ENCODE assay signal across 1 cellular context in the genomic region with DNA sequence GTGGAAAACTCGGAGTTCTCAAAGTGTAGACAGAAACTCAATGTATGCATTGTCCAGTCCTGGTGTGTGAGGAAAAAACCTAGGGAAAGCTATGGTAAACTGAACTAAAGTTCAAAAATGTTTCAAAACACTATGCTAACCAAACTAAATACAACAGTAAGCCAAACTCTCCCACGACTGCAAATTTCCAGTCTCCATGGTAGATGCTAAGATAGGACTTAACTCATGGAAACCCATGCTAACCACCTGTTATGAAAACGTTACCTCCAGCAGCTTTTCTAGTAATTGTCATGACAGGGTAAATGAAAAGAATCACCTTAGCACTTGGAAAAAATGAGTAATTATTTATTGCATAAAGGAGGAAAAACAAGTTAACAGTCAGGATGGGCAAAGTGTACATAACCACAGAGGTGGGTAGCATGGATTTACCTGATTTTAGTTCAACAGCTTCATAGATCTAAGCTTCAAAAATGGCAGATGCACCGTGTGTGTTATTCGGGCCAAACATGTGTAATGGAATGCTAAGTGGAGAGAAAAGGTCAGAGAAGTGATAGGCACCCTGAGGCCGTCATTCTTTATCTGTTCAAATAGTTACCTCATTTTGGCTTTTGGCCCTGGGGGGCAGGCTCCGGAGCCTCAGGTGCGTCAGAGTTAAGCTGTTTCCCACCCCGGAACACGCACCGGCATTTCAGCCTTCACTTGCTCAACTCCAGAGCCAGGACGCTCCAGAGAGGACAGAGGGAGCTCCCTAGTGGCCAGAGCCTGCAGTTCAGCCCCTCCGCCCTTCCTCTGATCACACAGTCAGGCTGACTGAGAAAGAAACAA.
TF ChIP-seq lines count a peak whose summit lies in the region.

No MANE protein-coding gene starts in this region.

TF ChIP-seq in HepG2, 621 proteins besides CTCF, POLR2A, EP300 and RAD21 (continued from another document and continues in another):
- TF ChIP-seq KAT2B (IDR thresholded peaks at IDR 0.05; ENCODE audit: borderline replicate concordance, low read depth, low read length) = no peak
- peak; percentile 58 for TF ChIP-seq NR2C2 (CRISPR knock-in tag; IDR thresholded peaks at IDR 0.05; ENCODE audit: borderline replicate concordance)
- TF ChIP-seq, protein P1, sequence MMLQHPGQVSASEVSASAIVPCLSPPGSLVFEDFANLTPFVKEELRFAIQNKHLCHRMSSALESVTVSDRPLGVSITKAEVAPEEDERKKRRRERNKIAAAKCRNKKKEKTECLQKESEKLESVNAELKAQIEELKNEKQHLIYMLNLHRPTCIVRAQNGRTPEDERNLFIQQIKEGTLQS (CRISPR knock-in tag; IDR thresholded peaks at IDR 0.05) = no peak
- TF ChIP-seq, protein P2, sequence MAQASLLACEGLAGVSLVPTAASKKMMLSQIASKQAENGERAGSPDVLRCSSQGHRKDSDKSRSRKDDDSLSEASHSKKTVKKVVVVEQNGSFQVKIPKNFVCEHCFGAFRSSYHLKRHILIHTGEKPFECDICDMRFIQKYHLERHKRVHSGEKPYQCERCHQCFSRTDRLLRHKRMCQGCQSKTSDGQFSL (CRISPR knock-in tag; IDR thresholded peaks at IDR 0.05) = no peak
- peak; percentile 49; the same call in 1 of the 2 replicates for TF ChIP-seq ZNF678 (CRISPR knock-in tag; IDR thresholded peaks at IDR 0.05)
- TF ChIP-seq ZFP37 (CRISPR knock-in tag; IDR thresholded peaks at IDR 0.05; ENCODE audit: borderline replicate concordance) = no peak
- TF ChIP-seq SYNCRIP (IDR thresholded peaks at IDR 0.05; ENCODE audit: insufficient read depth, low read depth, low read length) = no peak
- TF ChIP-seq SALL1 (CRISPR knock-in tag; IDR thresholded peaks at IDR 0.05) = peak; percentile 97
- no peak for TF ChIP-seq ZNF670 (CRISPR knock-in tag; IDR thresholded peaks at IDR 0.05; ENCODE audit: borderline replicate concordance)
- TF ChIP-seq, protein P3, sequence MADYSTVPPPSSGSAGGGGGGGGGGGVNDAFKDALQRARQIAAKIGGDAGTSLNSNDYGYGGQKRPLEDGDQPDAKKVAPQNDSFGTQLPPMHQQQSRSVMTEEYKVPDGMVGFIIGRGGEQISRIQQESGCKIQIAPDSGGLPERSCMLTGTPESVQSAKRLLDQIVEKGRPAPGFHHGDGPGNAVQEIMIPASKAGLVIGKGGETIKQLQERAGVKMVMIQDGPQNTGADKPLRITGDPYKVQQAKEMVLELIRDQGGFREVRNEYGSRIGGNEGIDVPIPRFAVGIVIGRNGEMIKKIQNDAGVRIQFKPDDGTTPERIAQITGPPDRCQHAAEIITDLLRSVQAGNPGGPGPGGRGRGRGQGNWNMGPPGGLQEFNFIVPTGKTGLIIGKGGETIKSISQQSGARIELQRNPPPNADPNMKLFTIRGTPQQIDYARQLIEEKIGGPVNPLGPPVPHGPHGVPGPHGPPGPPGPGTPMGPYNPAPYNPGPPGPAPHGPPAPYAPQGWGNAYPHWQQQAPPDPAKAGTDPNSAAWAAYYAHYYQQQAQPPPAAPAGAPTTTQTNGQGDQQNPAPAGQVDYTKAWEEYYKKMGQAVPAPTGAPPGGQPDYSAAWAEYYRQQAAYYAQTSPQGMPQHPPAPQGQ (CRISPR knock-in tag; IDR thresholded peaks at IDR 0.05; ENCODE audit: borderline replicate concordance) = no peak
- 0 out of 2 replicates have a peak, but pooled peaks have one; percentile 61 for TF ChIP-seq ZNF878 (CRISPR knock-in tag; IDR thresholded peaks at IDR 0.05)
- TF ChIP-seq SP5 (CRISPR knock-in tag; IDR thresholded peaks at IDR 0.05; ENCODE audit: borderline replicate concordance, low read depth) = no peak
- no peak for TF ChIP-seq SNAI1 (CRISPR knock-in tag; IDR thresholded peaks at IDR 0.05; ENCODE audit: borderline replicate concordance)
- TF ChIP-seq, protein P4, sequence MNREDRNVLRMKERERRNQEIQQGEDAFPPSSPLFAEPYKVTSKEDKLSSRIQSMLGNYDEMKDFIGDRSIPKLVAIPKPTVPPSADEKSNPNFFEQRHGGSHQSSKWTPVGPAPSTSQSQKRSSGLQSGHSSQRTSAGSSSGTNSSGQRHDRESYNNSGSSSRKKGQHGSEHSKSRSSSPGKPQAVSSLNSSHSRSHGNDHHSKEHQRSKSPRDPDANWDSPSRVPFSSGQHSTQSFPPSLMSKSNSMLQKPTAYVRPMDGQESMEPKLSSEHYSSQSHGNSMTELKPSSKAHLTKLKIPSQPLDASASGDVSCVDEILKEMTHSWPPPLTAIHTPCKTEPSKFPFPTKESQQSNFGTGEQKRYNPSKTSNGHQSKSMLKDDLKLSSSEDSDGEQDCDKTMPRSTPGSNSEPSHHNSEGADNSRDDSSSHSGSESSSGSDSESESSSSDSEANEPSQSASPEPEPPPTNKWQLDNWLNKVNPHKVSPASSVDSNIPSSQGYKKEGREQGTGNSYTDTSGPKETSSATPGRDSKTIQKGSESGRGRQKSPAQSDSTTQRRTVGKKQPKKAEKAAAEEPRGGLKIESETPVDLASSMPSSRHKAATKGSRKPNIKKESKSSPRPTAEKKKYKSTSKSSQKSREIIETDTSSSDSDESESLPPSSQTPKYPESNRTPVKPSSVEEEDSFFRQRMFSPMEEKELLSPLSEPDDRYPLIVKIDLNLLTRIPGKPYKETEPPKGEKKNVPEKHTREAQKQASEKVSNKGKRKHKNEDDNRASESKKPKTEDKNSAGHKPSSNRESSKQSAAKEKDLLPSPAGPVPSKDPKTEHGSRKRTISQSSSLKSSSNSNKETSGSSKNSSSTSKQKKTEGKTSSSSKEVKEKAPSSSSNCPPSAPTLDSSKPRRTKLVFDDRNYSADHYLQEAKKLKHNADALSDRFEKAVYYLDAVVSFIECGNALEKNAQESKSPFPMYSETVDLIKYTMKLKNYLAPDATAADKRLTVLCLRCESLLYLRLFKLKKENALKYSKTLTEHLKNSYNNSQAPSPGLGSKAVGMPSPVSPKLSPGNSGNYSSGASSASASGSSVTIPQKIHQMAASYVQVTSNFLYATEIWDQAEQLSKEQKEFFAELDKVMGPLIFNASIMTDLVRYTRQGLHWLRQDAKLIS (CRISPR knock-in tag; IDR thresholded peaks at IDR 0.05) = no peak
- no peak for TF ChIP-seq PHB2 (IDR thresholded peaks at IDR 0.05; ENCODE audit: partially characterized antibody)
- peak; percentile 74; the same call in 1 of the 2 replicates for TF ChIP-seq MYC (CRISPR knock-in tag; IDR thresholded peaks at IDR 0.05; ENCODE audit: borderline replicate concordance)
- no peak for TF ChIP-seq RORA (CRISPR knock-in tag; IDR thresholded peaks at IDR 0.05)
- TF ChIP-seq, protein P5, sequence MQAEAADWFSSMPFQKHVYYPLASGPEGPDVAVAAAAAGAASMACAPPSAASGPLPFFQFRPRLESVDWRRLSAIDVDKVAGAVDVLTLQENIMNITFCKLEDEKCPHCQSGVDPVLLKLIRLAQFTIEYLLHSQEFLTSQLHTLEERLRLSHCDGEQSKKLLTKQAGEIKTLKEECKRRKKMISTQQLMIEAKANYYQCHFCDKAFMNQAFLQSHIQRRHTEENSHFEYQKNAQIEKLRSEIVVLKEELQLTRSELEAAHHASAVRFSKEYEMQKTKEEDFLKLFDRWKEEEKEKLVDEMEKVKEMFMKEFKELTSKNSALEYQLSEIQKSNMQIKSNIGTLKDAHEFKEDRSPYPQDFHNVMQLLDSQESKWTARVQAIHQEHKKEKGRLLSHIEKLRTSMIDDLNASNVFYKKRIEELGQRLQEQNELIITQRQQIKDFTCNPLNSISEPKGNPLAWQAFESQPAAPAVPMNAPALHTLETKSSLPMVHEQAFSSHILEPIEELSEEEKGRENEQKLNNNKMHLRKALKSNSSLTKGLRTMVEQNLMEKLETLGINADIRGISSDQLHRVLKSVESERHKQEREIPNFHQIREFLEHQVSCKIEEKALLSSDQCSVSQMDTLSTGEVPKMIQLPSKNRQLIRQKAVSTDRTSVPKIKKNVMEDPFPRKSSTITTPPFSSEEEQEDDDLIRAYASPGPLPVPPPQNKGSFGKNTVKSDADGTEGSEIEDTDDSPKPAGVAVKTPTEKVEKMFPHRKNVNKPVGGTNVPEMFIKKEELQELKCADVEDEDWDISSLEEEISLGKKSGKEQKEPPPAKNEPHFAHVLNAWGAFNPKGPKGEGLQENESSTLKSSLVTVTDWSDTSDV (CRISPR knock-in tag; IDR thresholded peaks at IDR 0.05) = no peak
- no peak for TF ChIP-seq HOXA9 (CRISPR knock-in tag; IDR thresholded peaks at IDR 0.05; ENCODE audit: borderline replicate concordance)
- peak in 1 of 2 experiments; percentile 8; a peak in 1 of 4 replicates for TF ChIP-seq MAFK (conservative IDR thresholded peaks at IDR 0.05 in 1 of 2, IDR thresholded peaks at IDR 0.05 in 1 of 2; ENCODE audit: low read length in 2 of 2)
- TF ChIP-seq SMAD9 (CRISPR knock-in tag; IDR thresholded peaks at IDR 0.05) = 0 out of 2 replicates have a peak, but pooled peaks have one; percentile 16
- TF ChIP-seq NFATC3 (CRISPR knock-in tag; IDR thresholded peaks at IDR 0.05) = 0 out of 2 replicates have a peak, but pooled peaks have one; percentile 55
- no peak for TF ChIP-seq HNRNPK (IDR thresholded peaks at IDR 0.05; ENCODE audit: low read depth, low read length, poor library complexity, severe bottlenecking)
- TF ChIP-seq, protein P6, sequence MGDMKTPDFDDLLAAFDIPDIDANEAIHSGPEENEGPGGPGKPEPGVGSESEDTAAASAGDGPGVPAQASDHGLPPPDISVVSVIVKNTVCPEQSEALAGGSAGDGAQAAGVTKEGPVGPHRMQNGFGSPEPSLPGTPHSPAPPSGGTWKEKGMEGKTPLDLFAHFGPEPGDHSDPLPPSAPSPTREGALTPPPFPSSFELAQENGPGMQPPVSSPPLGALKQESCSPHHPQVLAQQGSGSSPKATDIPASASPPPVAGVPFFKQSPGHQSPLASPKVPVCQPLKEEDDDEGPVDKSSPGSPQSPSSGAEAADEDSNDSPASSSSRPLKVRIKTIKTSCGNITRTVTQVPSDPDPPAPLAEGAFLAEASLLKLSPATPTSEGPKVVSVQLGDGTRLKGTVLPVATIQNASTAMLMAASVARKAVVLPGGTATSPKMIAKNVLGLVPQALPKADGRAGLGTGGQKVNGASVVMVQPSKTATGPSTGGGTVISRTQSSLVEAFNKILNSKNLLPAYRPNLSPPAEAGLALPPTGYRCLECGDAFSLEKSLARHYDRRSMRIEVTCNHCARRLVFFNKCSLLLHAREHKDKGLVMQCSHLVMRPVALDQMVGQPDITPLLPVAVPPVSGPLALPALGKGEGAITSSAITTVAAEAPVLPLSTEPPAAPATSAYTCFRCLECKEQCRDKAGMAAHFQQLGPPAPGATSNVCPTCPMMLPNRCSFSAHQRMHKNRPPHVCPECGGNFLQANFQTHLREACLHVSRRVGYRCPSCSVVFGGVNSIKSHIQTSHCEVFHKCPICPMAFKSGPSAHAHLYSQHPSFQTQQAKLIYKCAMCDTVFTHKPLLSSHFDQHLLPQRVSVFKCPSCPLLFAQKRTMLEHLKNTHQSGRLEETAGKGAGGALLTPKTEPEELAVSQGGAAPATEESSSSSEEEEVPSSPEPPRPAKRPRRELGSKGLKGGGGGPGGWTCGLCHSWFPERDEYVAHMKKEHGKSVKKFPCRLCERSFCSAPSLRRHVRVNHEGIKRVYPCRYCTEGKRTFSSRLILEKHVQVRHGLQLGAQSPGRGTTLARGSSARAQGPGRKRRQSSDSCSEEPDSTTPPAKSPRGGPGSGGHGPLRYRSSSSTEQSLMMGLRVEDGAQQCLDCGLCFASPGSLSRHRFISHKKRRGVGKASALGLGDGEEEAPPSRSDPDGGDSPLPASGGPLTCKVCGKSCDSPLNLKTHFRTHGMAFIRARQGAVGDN (CRISPR knock-in tag; IDR thresholded peaks at IDR 0.05) = peak; percentile 90
- TF ChIP-seq ZNF780A (CRISPR knock-in tag; IDR thresholded peaks at IDR 0.05) = no peak
- TF ChIP-seq, protein P7, sequence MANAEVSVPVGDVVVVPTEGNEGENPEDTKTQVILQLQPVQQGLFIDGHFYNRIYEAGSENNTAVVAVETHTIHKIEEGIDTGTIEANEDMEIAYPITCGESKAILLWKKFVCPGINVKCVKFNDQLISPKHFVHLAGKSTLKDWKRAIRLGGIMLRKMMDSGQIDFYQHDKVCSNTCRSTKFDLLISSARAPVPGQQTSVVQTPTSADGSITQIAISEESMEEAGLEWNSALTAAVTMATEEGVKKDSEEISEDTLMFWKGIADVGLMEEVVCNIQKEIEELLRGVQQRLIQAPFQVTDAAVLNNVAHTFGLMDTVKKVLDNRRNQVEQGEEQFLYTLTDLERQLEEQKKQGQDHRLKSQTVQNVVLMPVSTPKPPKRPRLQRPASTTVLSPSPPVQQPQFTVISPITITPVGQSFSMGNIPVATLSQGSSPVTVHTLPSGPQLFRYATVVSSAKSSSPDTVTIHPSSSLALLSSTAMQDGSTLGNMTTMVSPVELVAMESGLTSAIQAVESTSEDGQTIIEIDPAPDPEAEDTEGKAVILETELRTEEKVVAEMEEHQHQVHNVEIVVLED (CRISPR knock-in tag; IDR thresholded peaks at IDR 0.05; ENCODE audit: borderline replicate concordance) = peak; percentile 53; the same call in 1 of the 2 replicates
- peak; percentile 98 for TF ChIP-seq STAG1 (CRISPR knock-in tag; IDR thresholded peaks at IDR 0.05)
- TF ChIP-seq, protein P8, sequence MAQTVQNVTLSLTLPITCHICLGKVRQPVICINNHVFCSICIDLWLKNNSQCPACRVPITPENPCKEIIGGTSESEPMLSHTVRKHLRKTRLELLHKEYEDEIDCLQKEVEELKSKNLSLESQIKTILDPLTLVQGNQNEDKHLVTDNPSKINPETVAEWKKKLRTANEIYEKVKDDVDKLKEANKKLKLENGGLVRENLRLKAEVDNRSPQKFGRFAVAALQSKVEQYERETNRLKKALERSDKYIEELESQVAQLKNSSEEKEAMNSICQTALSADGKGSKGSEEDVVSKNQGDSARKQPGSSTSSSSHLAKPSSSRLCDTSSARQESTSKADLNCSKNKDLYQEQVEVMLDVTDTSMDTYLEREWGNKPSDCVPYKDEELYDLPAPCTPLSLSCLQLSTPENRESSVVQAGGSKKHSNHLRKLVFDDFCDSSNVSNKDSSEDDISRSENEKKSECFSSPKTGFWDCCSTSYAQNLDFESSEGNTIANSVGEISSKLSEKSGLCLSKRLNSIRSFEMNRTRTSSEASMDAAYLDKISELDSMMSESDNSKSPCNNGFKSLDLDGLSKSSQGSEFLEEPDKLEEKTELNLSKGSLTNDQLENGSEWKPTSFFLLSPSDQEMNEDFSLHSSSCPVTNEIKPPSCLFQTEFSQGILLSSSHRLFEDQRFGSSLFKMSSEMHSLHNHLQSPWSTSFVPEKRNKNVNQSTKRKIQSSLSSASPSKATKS (CRISPR knock-in tag; IDR thresholded peaks at IDR 0.05) = no peak
- no peak for TF ChIP-seq ZNF572 (CRISPR knock-in tag; IDR thresholded peaks at IDR 0.05)
- peak; percentile 28; the same call in 1 of the 2 replicates for TF ChIP-seq ZNF143 (CRISPR knock-in tag; IDR thresholded peaks at IDR 0.05)
- peak; percentile 93 for TF ChIP-seq POGZ (CRISPR knock-in tag; IDR thresholded peaks at IDR 0.05)
- TF ChIP-seq ZNF547 (CRISPR knock-in tag; IDR thresholded peaks at IDR 0.05) = peak; percentile 69; the same call in 1 of the 2 replicates
- TF ChIP-seq, protein P9, sequence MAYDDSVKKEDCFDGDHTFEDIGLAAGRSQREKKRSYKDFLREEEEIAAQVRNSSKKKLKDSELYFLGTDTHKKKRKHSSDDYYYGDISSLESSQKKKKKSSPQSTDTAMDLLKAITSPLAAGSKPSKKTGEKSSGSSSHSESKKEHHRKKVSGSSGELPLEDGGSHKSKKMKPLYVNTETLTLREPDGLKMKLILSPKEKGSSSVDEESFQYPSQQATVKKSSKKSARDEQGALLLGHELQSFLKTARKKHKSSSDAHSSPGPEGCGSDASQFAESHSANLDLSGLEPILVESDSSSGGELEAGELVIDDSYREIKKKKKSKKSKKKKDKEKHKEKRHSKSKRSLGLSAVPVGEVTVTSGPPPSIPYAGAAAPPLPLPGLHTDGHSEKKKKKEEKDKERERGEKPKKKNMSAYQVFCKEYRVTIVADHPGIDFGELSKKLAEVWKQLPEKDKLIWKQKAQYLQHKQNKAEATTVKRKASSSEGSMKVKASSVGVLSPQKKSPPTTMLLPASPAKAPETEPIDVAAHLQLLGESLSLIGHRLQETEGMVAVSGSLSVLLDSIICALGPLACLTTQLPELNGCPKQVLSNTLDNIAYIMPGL (CRISPR knock-in tag; IDR thresholded peaks at IDR 0.05; ENCODE audit: borderline replicate concordance in 1 of 2, low read depth in 1 of 2) = peak; percentile 94 to 96; a peak in 3 of 4 replicates
